Comparison of ENCODE assay signal across 20 cellular contexts in genomic region chr20:23092861-23093543, GRCh38. TPM values are rescaled to one million over a fixed set of nuclear protein-coding genes. Genes with fewer than 3 reads are reported as not detected.
"Had no signal": no experiment of that assay in that cellular context is flagged by ENCODE, and none has a peak within 500 bp of the region (broad histone marks: within the 10 kb centered on the region; RNA-seq: fewer than 3 reads in every experiment).

No MANE protein-coding gene starts in this region.

- H3K27ac ChIP-seq: SJSA1 had no signal

- H3K9me3 ChIP-seq: adrenal gland, mucosa of descending colon, SJSA1 had no signal

- DNase-seq: activated CD8-positive, alpha-beta T cell treated with anti-CD3 and anti-CD28 coated beads for 36 hours; activated naive CD4-positive, alpha-beta T cell treated with anti-CD3 and anti-CD28 coated beads, Interleukin-2, amount 50 U/mL, for 16 hours; hypothalamus; left colon; mammary epithelial cell; mucosa of descending colon; natural killer cell; nucleus accumbens; right cardiac atrium; stimulated activated CD4-positive, alpha-beta T cell treated with anti-CD3 and anti-CD28 coated beads, Interleukin-1b, Interleukin-23, amount 100 ng/mL, for 48 hours; stimulated activated naive CD4-positive, alpha-beta T cell; substantia nigra; SW 1271; trophoblast cell had no signal

- H3K27me3 ChIP-seq: adrenal gland, SJSA1 had no signal

- H3K36me3 ChIP-seq: adrenal gland, SJSA1 had no signal

- H3K4me3 ChIP-seq: adrenal gland, mucosa of descending colon, SJSA1 had no signal

RNA-seq across cellular contexts. Expression of gene CD93, which starts 6.9 kb away (rescaled TPM):
- total RNA-seq: fibroblast of lung, mammary epithelial cell, SJSA1 had no signal
- polyA plus RNA-seq: mammary epithelial cell had no signal

RNA-seq across cellular contexts. Expression of gene THBD, which starts 43.5 kb away (rescaled TPM):
- total RNA-seq: activated CD8-positive, alpha-beta T cell treated with anti-CD3 and anti-CD28 coated beads for 36 hours; activated T-helper 1 cell treated with anti-CD3 and anti-CD28 coated beads, Interleukin-12 subunit alpha, Interleukin-12 subunit beta, Interleukin-2, Interleukin-4 antibody, amounts not matched to agents 30 ng/mL and 10 ng/mL and 1 ng/mL, durations not matched to agents 14 hours and 24 hours and 36 hours had no signal

RNA-seq across cellular contexts. Expression of gene SSTR4, which starts 57.9 kb away (rescaled TPM):
- total RNA-seq: activated CD8-positive, alpha-beta T cell treated with anti-CD3 and anti-CD28 coated beads for 36 hours; activated T-helper 1 cell treated with anti-CD3 and anti-CD28 coated beads, Interleukin-12 subunit alpha, Interleukin-12 subunit beta, Interleukin-2, Interleukin-4 antibody, amounts not matched to agents 30 ng/mL and 10 ng/mL and 1 ng/mL, durations not matched to agents 14 hours and 24 hours and 36 hours; adrenal gland; dermis microvascular lymphatic vessel endothelial cell; fibroblast of lung; left colon; mammary epithelial cell; natural killer cell; posterior vena cava; right cardiac atrium; SJSA1 had no signal
- polyA plus RNA-seq: adrenal gland, fibroblast of lung, mammary epithelial cell, right cardiac atrium had no signal
